8 cellular contexts compared by ENCODE assay signal in the genomic region with DNA sequence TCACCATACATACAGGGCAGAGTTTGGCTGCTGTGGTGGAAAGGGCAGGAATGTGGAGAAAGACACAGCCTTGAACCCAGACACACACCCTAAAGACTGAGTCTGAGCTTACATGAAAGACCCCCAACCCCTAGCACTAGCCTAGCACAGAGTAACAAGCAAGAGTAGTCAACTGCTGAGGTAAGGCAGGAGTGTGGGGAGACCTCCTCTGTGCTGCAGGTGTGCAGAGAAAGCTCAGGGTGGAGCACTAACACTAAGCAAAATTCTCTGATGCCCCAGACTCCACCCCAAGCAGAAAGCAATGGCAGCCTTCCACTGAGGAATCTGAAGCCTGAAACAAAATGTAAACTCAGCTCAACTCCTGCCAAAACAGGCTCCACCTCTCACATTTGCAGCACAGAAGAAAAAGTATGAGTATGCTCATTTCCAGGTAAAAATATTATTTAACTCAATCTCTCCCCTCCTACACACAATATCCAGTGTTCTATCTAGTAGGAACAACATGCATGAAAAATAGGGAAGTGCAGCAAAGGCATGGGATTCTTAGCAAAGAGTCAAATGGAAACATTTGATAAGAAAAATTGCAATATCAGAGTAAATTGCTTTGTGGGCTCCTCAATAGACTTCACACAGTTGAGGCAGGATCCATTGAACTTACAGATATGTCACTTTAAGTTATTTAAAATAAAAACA.
A peak's percentile ranks its signal among the peaks of the same experiment; 100 is the strongest.
DNase-seq lines count a peak whose midpoint lies in the region; ATAC-seq and TF ChIP-seq lines count a peak whose summit lies in the region.

No MANE protein-coding gene starts in this region.

- intact Hi-C loops in body of pancreas (cut with DNase I) (loop anchor here (5.0 kb wide), 1 partner anchor 199 kb away; no protein-coding TSS in a partner anchor), right lobe of liver (cut with DNase I) (no loop called here)

- H3K27ac Mint-ChIP-seq in HFFc6 = no peak overlapping the region

- H3K27me3 Mint-ChIP-seq in HFFc6 (ENCODE audit: insufficient read depth) = peaks cover 3% of the 10 kb centered on the region; the same call in 1 of the 2 replicates

- H3K4me1 Mint-ChIP-seq in HFFc6 (ENCODE audit: low read depth) = peaks cover 20% of the 10 kb centered on the region

- H3K4me3 ChIP-seq in BE2C (ENCODE audit: low read depth, low read length) = no peak overlapping the region
- H3K4me3 ChIP-seq in MM.1S (ENCODE audit: low read length) = no peak overlapping the region
- no peak overlapping the region for H3K4me3 ChIP-seq in body of pancreas
- H3K4me3 ChIP-seq in right lobe of liver = no peak overlapping the region

- no peaks in the 10 kb centered on the region for H4K20me1 ChIP-seq in MM.1S (ENCODE audit: insufficient read depth, low read length)

- H3F3A ChIP-seq in MM.1S (ENCODE audit: insufficient read depth, low read length) = peaks cover 10% of the 10 kb centered on the region

- no peak overlapping the region for H2AFZ ChIP-seq in MM.1S (ENCODE audit: low read length)

- H3K27me3 ChIP-seq in BE2C (no peaks in the 10 kb centered on the region), MM.1S (replicated peaks; ENCODE audit: insufficient read depth, low read length) (peaks cover 31% of the 10 kb centered on the region), body of pancreas (no peaks in the 10 kb centered on the region), right lobe of liver (no peaks in the 10 kb centered on the region)

- no peaks in the 10 kb centered on the region for H3K9me2 ChIP-seq in MM.1S (replicated peaks; ENCODE audit: insufficient read depth, low read length)

- H3K9me3 ChIP-seq in BE2C = no peaks in the 10 kb centered on the region
- no peaks in the 10 kb centered on the region for H3K9me3 ChIP-seq in MM.1S (replicated peaks; ENCODE audit: insufficient read depth, low read length)
- H3K9me3 ChIP-seq in body of pancreas = no peaks in the 10 kb centered on the region
- H3K9me3 ChIP-seq in right lobe of liver = no peaks in the 10 kb centered on the region

- H3K4me2 ChIP-seq in MM.1S (ENCODE audit: low read depth, low read length) = peak overlapping the region; percentile 58; the same call in 1 of the 2 replicates

- no peaks in the 10 kb centered on the region for H3K36me3 Mint-ChIP-seq in HFFc6 (ENCODE audit: low read depth)

- peak; percentile 50 for TF ChIP-seq CTCF in BE2C (IDR thresholded peaks at IDR 0.05; ENCODE audit: low read depth, low read length)
- peak; percentile 72 for TF ChIP-seq CTCF in GM12873 (IDR thresholded peaks at IDR 0.05; ENCODE audit: insufficient read depth, low read depth, low read length, missing control alignments)
- TF ChIP-seq CTCF in HFFc6 (IDR thresholded peaks at IDR 0.05) = peak; percentile 47; the same call in 1 of the 2 replicates
- TF ChIP-seq CTCF in MM.1S (IDR thresholded peaks at IDR 0.05; ENCODE audit: low read length) = peak; percentile 68
- peak in 4 of 7 experiments; percentile 39 to 65 (median 52) for TF ChIP-seq CTCF in body of pancreas (IDR thresholded peaks at IDR 0.05)
- TF ChIP-seq CTCF in right lobe of liver (IDR thresholded peaks at IDR 0.05) = peak in 2 of 4 donors; percentile 23 to 31

- H3K4me1 ChIP-seq in BE2C (no peaks in the 10 kb centered on the region), MM.1S (ENCODE audit: low read length) (peaks cover 19% of the 10 kb centered on the region), body of pancreas (no peaks in the 10 kb centered on the region), right lobe of liver (no peaks in the 10 kb centered on the region)

- H3K27ac ChIP-seq in MM.1S (ENCODE audit: low read length) (no peak overlapping the region), body of pancreas (no peak overlapping the region), right lobe of liver (no peak overlapping the region)

- no peak overlapping the region for H3K9ac ChIP-seq in MM.1S (ENCODE audit: low read length)

- peak; percentile 18 for DNase-seq in BE2C
- DNase-seq in HFFc6 = peak; percentile 13
- DNase-seq in MM.1S = peak; percentile 57
- peak; percentile 17 to 61 (median 34) for DNase-seq in body of pancreas
- no peak for DNase-seq in right lobe of liver
- DNase-seq in GOT3 (lab: John Stamatoyannopoulos, UW) = no peak
- no peak for DNase-seq in NCI-H2227 treated with DMSO at 0.1 percent for 48 hours (lab: John Stamatoyannopoulos, UW)

- no peak for TF ChIP-seq POLR2A in body of pancreas (IDR thresholded peaks at IDR 0.05)
- no peak for TF ChIP-seq POLR2A in right lobe of liver (IDR thresholded peaks at IDR 0.05)

- no peaks in the 10 kb centered on the region for H3K36me3 ChIP-seq in BE2C
- no peaks in the 10 kb centered on the region for H3K36me3 ChIP-seq in MM.1S (replicated peaks; ENCODE audit: insufficient read depth, low read length)
- no peaks in the 10 kb centered on the region for H3K36me3 ChIP-seq in body of pancreas (replicated peaks in 1 of 2; ENCODE audit: insufficient read depth in 1 of 2, low read depth in 2 of 2)
- H3K36me3 ChIP-seq in right lobe of liver = no peaks in the 10 kb centered on the region

- H3K9me3 Mint-ChIP-seq in HFFc6 = no peaks in the 10 kb centered on the region

- peak overlapping the region; percentile 75; the same call in 1 of the 2 replicates for H3K4me3 Mint-ChIP-seq in HFFc6

- no peaks in the 10 kb centered on the region for H3K79me2 ChIP-seq in MM.1S (ENCODE audit: low read length)

- ATAC-seq in body of pancreas = peak; percentile 33
- ATAC-seq in right lobe of liver = peak; percentile 52 to 87 (median 64)

Comparison
In these comparisons a context has a peak if more than half of its experiments do, and no peak if none do; other contexts are left out.
1. DNase-seq: peak in BE2C (single experiment), HFFc6 (single experiment), MM.1S (single experiment) and body of pancreas (4 of 4); none in right lobe of liver (0 of 3), GOT3 (single experiment) and NCI-H2227 treated with DMSO at 0.1 percent for 48 hours (single experiment).